In the genomic region with DNA sequence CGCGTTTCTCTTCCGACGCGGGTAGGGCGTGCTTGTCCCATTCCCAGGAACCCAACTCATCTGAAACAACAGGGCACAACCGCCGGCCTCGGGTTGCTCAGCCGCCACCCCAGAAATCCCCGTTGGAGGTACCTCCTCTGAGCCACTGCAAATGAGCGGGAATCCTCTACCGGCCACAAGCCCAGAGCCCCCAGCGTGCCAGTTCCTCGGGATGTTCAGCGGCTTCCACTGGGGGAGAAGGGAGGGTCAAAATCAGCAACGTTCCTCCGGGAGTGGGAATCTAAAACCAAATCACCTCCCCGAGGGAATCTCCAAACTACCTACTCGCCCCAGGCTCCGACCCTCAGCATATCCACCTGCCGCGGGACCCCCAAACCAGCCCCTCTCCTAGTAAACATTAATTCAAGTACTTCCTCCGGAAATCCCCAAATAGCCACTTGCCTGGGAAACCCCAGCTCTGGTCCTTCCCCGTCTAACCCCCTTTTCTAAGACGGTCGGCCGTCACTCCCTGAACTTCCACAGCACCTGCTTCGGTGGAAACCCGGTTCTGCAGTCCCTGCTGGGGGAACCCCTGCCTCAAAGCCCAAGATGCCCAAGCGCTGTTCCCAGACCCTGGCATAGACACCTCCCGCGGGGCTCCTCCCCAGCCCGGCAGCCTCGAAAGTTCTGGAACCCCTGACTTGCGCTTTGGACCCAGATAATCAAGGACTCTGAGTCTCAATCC, we compare ENCODE assay signal across 8 cellular contexts. TPM values are rescaled to one million over a fixed set of nuclear protein-coding genes. Genes with fewer than 3 reads are reported as not detected.
A peak's percentile ranks its signal among the peaks of the same experiment; 100 is the strongest.
DNase-seq lines count a peak whose midpoint lies in the region; TF ChIP-seq lines count a peak whose summit lies in the region.

No MANE protein-coding gene starts in this region.

- H3K27ac Mint-ChIP-seq in glutamatergic neuron (ENCODE audit: unreplicated experiment) = no peak overlapping the region

- peak overlapping the region; percentile 66 for H3K4me3 Mint-ChIP-seq in glutamatergic neuron (ENCODE audit: unreplicated experiment)

- 11% methylated on average over 36 of the region's 36 CpGs for WGBS in urinary bladder

- H3K9ac ChIP-seq in OCI-LY3 (ENCODE audit: low read length) = peak overlapping the region; percentile 71

- H3K27me3 Mint-ChIP-seq in glutamatergic neuron (ENCODE audit: unreplicated experiment) = peaks cover 6% of the 10 kb centered on the region

- peaks cover 26% of the 10 kb centered on the region for H3K27me3 ChIP-seq in H7 (ENCODE audit: control insufficient read depth, insufficient read depth, low read length)
- H3K27me3 ChIP-seq in OCI-LY3 (ENCODE audit: low read depth, low read length) = no peaks in the 10 kb centered on the region

- DNase-seq in NCI-H345 (lab: John Stamatoyannopoulos, UW) (peak; percentile 23), NCI-H345 treated with DMSO at 0.1 percent for 48 hours (lab: John Stamatoyannopoulos, UW; ENCODE audit: unreplicated experiment) (no peak), H7 (peak; percentile 73), glutamatergic neuron (no peak), islet precursor cell (no peak)
- no peak for DNase-seq in stimulated activated CD4-positive, alpha-beta T cell treated with anti-CD3 and anti-CD28 coated beads, Interleukin-4, amount 100 ng/mL, for 24 hours

- peak overlapping the region; percentile 45; the same call in 1 of the 2 replicates for H2AFZ ChIP-seq in OCI-LY3 (ENCODE audit: low read depth, low read length)

- TF ChIP-seq CTCF in OCI-LY3 (IDR thresholded peaks at IDR 0.05; ENCODE audit: low read depth, low read length) (no peak), glutamatergic neuron (IDR thresholded peaks at IDR 0.05; ENCODE audit: partially characterized antibody, unreplicated experiment) (no peak)

- H3K27ac ChIP-seq in OCI-LY3 (ENCODE audit: low read length) = peak overlapping the region; percentile 63
- no peak overlapping the region for H3K27ac ChIP-seq in urinary bladder (ENCODE audit: low read depth)

- H3K79me2 ChIP-seq in OCI-LY3 (ENCODE audit: low read length) = peaks cover 8% of the 10 kb centered on the region; the same call in 1 of the 2 replicates

- peaks cover 84% of the 10 kb centered on the region for H3K4me1 ChIP-seq in OCI-LY3 (ENCODE audit: low read length)
- no peaks in the 10 kb centered on the region for H3K4me1 ChIP-seq in urinary bladder (ENCODE audit: insufficient read depth)

- peak overlapping the region; percentile 86 for H3K4me2 ChIP-seq in OCI-LY3 (ENCODE audit: low read length)

- no peaks in the 10 kb centered on the region for H3K9me3 ChIP-seq in OCI-LY3 (ENCODE audit: insufficient read depth, low read length)

- no peaks in the 10 kb centered on the region for H3K36me3 Mint-ChIP-seq in glutamatergic neuron (ENCODE audit: unreplicated experiment)

- peak overlapping the region; percentile 41; the same call in 1 of the 2 replicates for H3K4me3 ChIP-seq in H7 (ENCODE audit: insufficient read depth, low read depth, low read length)
- peak overlapping the region; percentile 85 for H3K4me3 ChIP-seq in OCI-LY3 (ENCODE audit: low read length)
- peak overlapping the region; percentile 12 for H3K4me3 ChIP-seq in urinary bladder (ENCODE audit: low read depth, low read length)

- H3K36me3 ChIP-seq in H7 (replicated peaks; ENCODE audit: control insufficient read depth, insufficient read depth, low read length) (no peaks in the 10 kb centered on the region), OCI-LY3 (replicated peaks; ENCODE audit: low read depth, low read length) (peaks cover 17% of the 10 kb centered on the region), urinary bladder (ENCODE audit: insufficient read depth) (no peaks in the 10 kb centered on the region)

- peaks cover 3% of the 10 kb centered on the region for H3K9me3 Mint-ChIP-seq in glutamatergic neuron (ENCODE audit: unreplicated experiment)

- peaks cover 9% of the 10 kb centered on the region for H3K4me1 Mint-ChIP-seq in glutamatergic neuron (ENCODE audit: low read depth, unreplicated experiment)

- H4K20me1 ChIP-seq in OCI-LY3 (ENCODE audit: insufficient read depth, low read length) = no peaks in the 10 kb centered on the region

RNA-seq across cellular contexts. Expression of a gene that starts 0.9 kb away (rescaled TPM):
- total RNA-seq in H7 (2014; rRNA removed; shearing (Covaris generic)) = 0.78 and 4.2 TPM in 2 replicates
- total RNA-seq in glutamatergic neuron (ENCODE audit: unreplicated experiment) = 4.0 TPM
- 1.6 TPM for total RNA-seq in urinary bladder
- 0.41 TPM for polyA plus RNA-seq in urinary bladder

RNA-seq across cellular contexts. Expression of a gene that starts 34.9 kb away (rescaled TPM):
- not detected in 2 replicates for total RNA-seq in H7 (2014; rRNA removed; shearing (Covaris generic))
- total RNA-seq in glutamatergic neuron (ENCODE audit: unreplicated experiment) (0.29 TPM), urinary bladder (6.8 TPM)
- polyA plus RNA-seq in urinary bladder = 0.19 TPM

Comparison
In these comparisons a context has a peak if more than half of its experiments do, and no peak if none do; other contexts are left out.
1. DNase-seq: peak in NCI-H345 (single experiment) and H7 (single experiment); none in NCI-H345 treated with DMSO at 0.1 percent for 48 hours (single experiment), glutamatergic neuron (single experiment), islet precursor cell (single experiment) and stimulated activated CD4-positive, alpha-beta T cell treated with anti-CD3 and anti-CD28 coated beads, Interleukin-4, amount 100 ng/mL, for 24 hours (single experiment).
2. H3K4me3 ChIP-seq: peak in every context shown above with its lines; median percentile 85 in OCI-LY3; 41 in H7; 12 in urinary bladder.